24 cellular contexts compared by ENCODE assay signal in the genomic region with DNA sequence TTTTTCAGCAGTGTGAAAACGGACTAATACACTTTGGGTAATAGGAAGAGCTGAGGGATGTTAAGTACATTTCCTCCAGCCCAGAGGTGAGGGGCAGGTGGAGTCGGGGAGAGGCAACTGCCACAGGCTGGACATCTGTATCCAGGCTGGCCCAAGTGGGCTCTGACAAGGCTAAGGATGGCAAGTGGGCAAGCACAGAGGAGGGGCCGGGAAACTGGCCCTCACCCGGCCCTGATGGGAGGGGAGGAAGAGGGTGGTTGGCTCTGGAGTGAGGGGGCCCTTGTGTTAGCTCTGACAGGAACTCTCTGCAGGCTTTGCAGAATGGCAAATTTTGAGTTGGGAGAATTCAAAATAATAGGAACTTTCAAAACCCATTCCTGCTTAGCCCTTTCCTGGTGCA.
A peak's percentile ranks its signal among the peaks of the same experiment; 100 is the strongest.
DNase-seq lines count a peak whose midpoint lies in the region; ATAC-seq and TF ChIP-seq lines count a peak whose summit lies in the region.
"Had no signal": no experiment of that assay in that cellular context is flagged by ENCODE, and none has a peak within 500 bp of the region (broad histone marks: within the 10 kb centered on the region; RNA-seq: fewer than 3 reads in every experiment).

No MANE protein-coding gene starts in this region.

- H3K9me3 Mint-ChIP-seq in chondrocyte (ENCODE audit: low read depth), result peaks cover 39% of the 10 kb centered on the region

- H3K36me3 ChIP-seq in heart right ventricle (no peaks in the 10 kb centered on the region), esophagus muscularis mucosa (no peaks in the 10 kb centered on the region), vagina (no peaks in the 10 kb centered on the region)
- H3K36me3 ChIP-seq: HAP-1, SJSA1 had no signal

- no peak overlapping the region for H3K4me3 Mint-ChIP-seq in chondrocyte (ENCODE audit: unreplicated experiment)
- H3K4me3 Mint-ChIP-seq: CD4-positive, alpha-beta T cell; HFFc6 had no signal

- no peak overlapping the region for H3K4me3 ChIP-seq in heart right ventricle
- no peak overlapping the region for H3K4me3 ChIP-seq in esophagus muscularis mucosa
- no peak overlapping the region for H3K4me3 ChIP-seq in vagina
- H3K4me3 ChIP-seq: BLaER1 treated with 17β-estradiol and CSF1 and Interleukin-3, amounts not matched to agents 10 nM and 100 nM; GM23248; HAP-1; SJSA1 had no signal

- H3K4me1 ChIP-seq in heart right ventricle (no peaks in the 10 kb centered on the region), esophagus muscularis mucosa (no peaks in the 10 kb centered on the region), vagina (no peaks in the 10 kb centered on the region)
- H3K4me1 ChIP-seq: HAP-1, SJSA1 had no signal

- WGBS in heart right ventricle, 2 donors, result 81 to 92% methylated on average over 4 of the region's 4 CpGs
- WGBS in esophagus muscularis mucosa, result 85% methylated on average over 4 of the region's 4 CpGs

- intact Hi-C loops in cardiac septum (cut with DNase I) (no loop called here), heart right ventricle (cut with DNase I) (no loop called here), esophagus muscularis mucosa (cut with DNase I) (no loop called here), vagina (cut with DNase I) (loop anchor here (10.0 kb wide), 1 partner anchor 507 kb away; a partner anchor contains a TSS)

- H3K9me3 ChIP-seq in heart right ventricle (peaks cover 0 to 40% (median 21%) of the 10 kb centered on the region in 11 donors), esophagus muscularis mucosa (peaks cover 0 to 25% (median 19%) of the 10 kb centered on the region in 4 donors), vagina (peaks cover 10% of the 10 kb centered on the region)

- peaks cover 35% of the 10 kb centered on the region for H3K27me3 Mint-ChIP-seq in chondrocyte (ENCODE audit: low read depth)
- H3K27me3 Mint-ChIP-seq: CD4-positive, alpha-beta T cell had no signal

- ATAC-seq in heart right ventricle, result no peak
- ATAC-seq: HepG2 had no signal

- H3K27ac ChIP-seq in heart right ventricle (no peak overlapping the region), esophagus muscularis mucosa (replicated peaks in 1 of 4) (no peak overlapping the region), vagina (no peak overlapping the region)
- H3K27ac ChIP-seq: BLaER1 treated with 17β-estradiol and CSF1 and Interleukin-3, amounts not matched to agents 10 nM and 100 nM; GM23248; SJSA1 had no signal

- no peak for TF ChIP-seq POLR2A in esophagus muscularis mucosa (IDR thresholded peaks at IDR 0.05; ENCODE audit: low read depth)
- no peak for TF ChIP-seq POLR2A in vagina (IDR thresholded peaks at IDR 0.05)

- no peak for TF ChIP-seq EP300 in esophagus muscularis mucosa (IDR thresholded peaks at IDR 0.05)

- H3K4me1 Mint-ChIP-seq in chondrocyte (ENCODE audit: low read depth), result no peaks in the 10 kb centered on the region

- H3K36me3 Mint-ChIP-seq in chondrocyte (ENCODE audit: low read depth), result peaks cover 9% of the 10 kb centered on the region

- TF ChIP-seq CTCF in heart right ventricle (IDR thresholded peaks at IDR 0.05) (no peak), chondrocyte (IDR thresholded peaks at IDR 0.05) (no peak), esophagus muscularis mucosa (IDR thresholded peaks at IDR 0.05) (no peak), vagina (IDR thresholded peaks at IDR 0.05) (no peak)

- H3K27me3 ChIP-seq in heart right ventricle (no peaks in the 10 kb centered on the region), esophagus muscularis mucosa (no peaks in the 10 kb centered on the region), vagina (no peaks in the 10 kb centered on the region)
- H3K27me3 ChIP-seq: BLaER1 treated with 17β-estradiol and CSF1 and Interleukin-3, amounts not matched to agents 10 nM and 100 nM had no signal

- peak overlapping the region; percentile 17 for H3K27ac Mint-ChIP-seq in chondrocyte (ENCODE audit: unreplicated experiment)
- H3K27ac Mint-ChIP-seq: CD4-positive, alpha-beta T cell; HFFc6 had no signal

- DNase-seq in cardiac septum (ENCODE audit: low spot score), result peak; percentile 57
- no peak for DNase-seq in heart right ventricle
- DNase-seq in chondrocyte (ENCODE audit: low spot score), result no peak
- peak; percentile 60 for DNase-seq in esophagus muscularis mucosa (ENCODE audit: extremely low spot score)
- peak; percentile 25 to 55 for DNase-seq in vagina (ENCODE audit: extremely low spot score in 2 of 2)
- no peak for DNase-seq in DMS153 treated with DMSO at 0.1 percent for 48 hours (lab: John Stamatoyannopoulos, UW; ENCODE audit: unreplicated experiment)
- no peak for DNase-seq in NCI-H2029 treated with DMSO at 0.1 percent for 48 hours (lab: John Stamatoyannopoulos, UW)
- no peak for DNase-seq in NCI-H446 treated with DMSO at 0.1 percent for 48 hours (lab: John Stamatoyannopoulos, UW)
- DNase-seq: AML-193; CD4-positive, alpha-beta T cell; GM23248; HFFc6; Karpas-422; NCI-H1092 treated with DMSO at 0.1 percent for 48 hours; NCI-H1436 treated with DMSO at 0.1 percent for 48 hours; NCI-H187 treated with DMSO at 0.1 percent for 48 hours; NCI-H446; NCI-H526 treated with DMSO at 0.1 percent for 48 hours; Right ventricle myocardium superior; RPMI8226 had no signal

Comparison
In these comparisons a context has a peak if more than half of its experiments do, and no peak if none do; other contexts are left out.
1. DNase-seq: peak in cardiac septum (single experiment), esophagus muscularis mucosa (single experiment) and vagina (2 of 2); none in heart right ventricle (0 of 2), chondrocyte (single experiment), DMS153 treated with DMSO at 0.1 percent for 48 hours (single experiment), NCI-H2029 treated with DMSO at 0.1 percent for 48 hours (single experiment) and NCI-H446 treated with DMSO at 0.1 percent for 48 hours (single experiment).